Comparison of ENCODE assay signal across 19 cellular contexts in genomic region chr10:115164220-115164619, GRCh38.
"Had no signal": no experiment of that assay in that cellular context is flagged by ENCODE, and none has a peak within 500 bp of the region (broad histone marks: within the 10 kb centered on the region; RNA-seq: fewer than 3 reads in every experiment).

No MANE protein-coding gene starts in this region.

- FAIRE-seq: endometrium, urothelium cell line had no signal

- DNase-seq: cortex of kidney; effector memory CD8-positive, alpha-beta T cell; hypothalamus; immature natural killer cell; kidney; naive B cell; sigmoid colon; stimulated activated CD4-positive, alpha-beta T cell treated with anti-CD3 and anti-CD28 coated beads, Interleukin-2, amount 100 ng/mL, for 24 hours; stimulated activated CD4-positive, alpha-beta T cell treated with anti-CD3 and anti-CD28 coated beads, Interleukin-4, amount 100 ng/mL, for 24 hours; stimulated activated naive CD8-positive, alpha-beta T cell treated with anti-CD3 and anti-CD28 coated beads, Interleukin-15, Interleukin-2, amounts not matched to agents 100 U/mL and 50 U/mL, for 24 hours; substantia nigra; testis; tibial artery; upper lobe of left lung had no signal

- ATAC-seq: effector memory CD8-positive, alpha-beta T cell; left lobe of liver; natural killer cell treated with Interleukin-12 subunit alpha and Interleukin-12 subunit beta and Interleukin-15 and Interleukin-18, amount 100 ng/mL, for 72 hours; stimulated activated effector memory CD8-positive, alpha-beta T cell treated with anti-CD3 and anti-CD28 coated beads, Interleukin-12 subunit alpha, Interleukin-12 subunit beta, amount 100 ng/mL, for 72 hours; stimulated activated naive CD8-positive, alpha-beta T cell treated with anti-CD3 and anti-CD28 coated beads, Interleukin-15, Interleukin-2, amounts not matched to agents 100 U/mL and 50 U/mL, for 24 hours had no signal
